Comparison of ENCODE assay signal across 17 cellular contexts in the genomic region with DNA sequence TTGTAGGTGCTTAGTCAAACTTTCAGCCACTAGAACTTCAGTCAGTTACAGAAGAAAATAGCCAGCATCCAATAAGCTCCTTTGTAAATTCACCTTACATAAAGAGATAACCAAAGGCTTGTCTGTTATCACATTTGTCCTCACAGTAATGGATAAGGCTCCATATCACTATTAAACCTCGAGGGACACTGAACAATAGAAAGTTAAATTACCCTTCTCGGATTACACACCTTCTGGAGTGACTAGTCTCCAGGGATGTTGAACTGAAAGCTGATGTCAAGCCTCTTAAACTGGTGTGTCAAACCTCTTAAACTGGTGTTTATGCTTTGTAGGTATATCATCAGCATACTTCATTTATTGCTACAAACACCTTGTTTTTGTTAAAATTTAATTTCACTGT.
A peak's percentile ranks its signal among the peaks of the same experiment; 100 is the strongest.
DNase-seq lines count a peak whose midpoint lies in the region; ATAC-seq and TF ChIP-seq lines count a peak whose summit lies in the region.
"Had no signal": no experiment of that assay in that cellular context is flagged by ENCODE, and none has a peak within 500 bp of the region (broad histone marks: within the 10 kb centered on the region; RNA-seq: fewer than 3 reads in every experiment).

No MANE protein-coding gene starts in this region.

- H3K9me3 ChIP-seq in RWPE2 (ENCODE audit: severe bottlenecking), result no peaks in the 10 kb centered on the region

- H3K36me3 Mint-ChIP-seq in osteocyte (ENCODE audit: unreplicated experiment), result no peaks in the 10 kb centered on the region
- H3K36me3 Mint-ChIP-seq: natural killer cell treated with Interleukin-12 subunit alpha and Interleukin-12 subunit beta and Interleukin-15 and Interleukin-18, amount 100 ng/mL, for 72 hours had no signal

- H3K27ac ChIP-seq in RWPE2 (ENCODE audit: poor library complexity, severe bottlenecking), result no peak overlapping the region

- H3K27me3 Mint-ChIP-seq in osteocyte (ENCODE audit: unreplicated experiment), result no peaks in the 10 kb centered on the region
- H3K27me3 Mint-ChIP-seq: natural killer cell treated with Interleukin-12 subunit alpha and Interleukin-12 subunit beta and Interleukin-15 and Interleukin-18, amount 100 ng/mL, for 72 hours; stimulated activated naive CD8-positive, alpha-beta T cell treated with anti-CD3 and anti-CD28 coated beads, Interleukin-15, Interleukin-2, amounts not matched to agents 100 ng/mL and 50 ng/mL, for 24 hours had no signal

- peaks cover 11% of the 10 kb centered on the region for H3K4me1 Mint-ChIP-seq in osteocyte (ENCODE audit: unreplicated experiment)

- no peak overlapping the region for H3K4me3 Mint-ChIP-seq in osteocyte (ENCODE audit: unreplicated experiment)
- H3K4me3 Mint-ChIP-seq: endodermal cell; natural killer cell treated with Interleukin-12 subunit alpha and Interleukin-12 subunit beta and Interleukin-15 and Interleukin-18, amount 100 ng/mL, for 72 hours; stimulated activated naive CD8-positive, alpha-beta T cell treated with anti-CD3 and anti-CD28 coated beads, Interleukin-15, Interleukin-2, amounts not matched to agents 100 ng/mL and 50 ng/mL, for 24 hours had no signal

- TF ChIP-seq CTCF in RWPE2 (IDR thresholded peaks at IDR 0.05; ENCODE audit: poor library complexity, severe bottlenecking), result no peak
- no peak for TF ChIP-seq CTCF in osteocyte (IDR thresholded peaks at IDR 0.05)

- no peaks in the 10 kb centered on the region for H3K4me1 ChIP-seq in RWPE2 (ENCODE audit: insufficient read depth, poor library complexity, severe bottlenecking)

- H3K27ac Mint-ChIP-seq in osteocyte (ENCODE audit: unreplicated experiment), result no peak overlapping the region
- H3K27ac Mint-ChIP-seq: endodermal cell; natural killer cell treated with Interleukin-12 subunit alpha and Interleukin-12 subunit beta and Interleukin-15 and Interleukin-18, amount 100 ng/mL, for 72 hours; stimulated activated naive CD8-positive, alpha-beta T cell treated with anti-CD3 and anti-CD28 coated beads, Interleukin-15, Interleukin-2, amounts not matched to agents 100 ng/mL and 50 ng/mL, for 24 hours had no signal

- H3K27me3 ChIP-seq in RWPE2 (ENCODE audit: insufficient read depth, poor library complexity, severe bottlenecking), result no peaks in the 10 kb centered on the region

- DNase-seq in D341Med (ENCODE audit: low spot score) (peak; percentile 49), NCI-H128 (lab: John Stamatoyannopoulos, UW; ENCODE audit: unreplicated experiment) (peak; percentile 49), NCI-H2227 (lab: John Stamatoyannopoulos, UW; ENCODE audit: unreplicated experiment) (peak; percentile 57), RWPE2 (ENCODE audit: low spot score) (no peak), osteocyte (ENCODE audit: extremely low spot score, unreplicated experiment) (no peak), glomerular visceral epithelial cell (ENCODE audit: extremely low spot score) (no peak), hypothalamus (lab: John Stamatoyannopoulos, UW) (no peak)
- DNase-seq: ACHN, amniotic stem cell, cerebellar nuclear complex, endodermal cell, GF-D8, KG1, left ventricle myocardium superior had no signal

- ATAC-seq in RWPE2 (ENCODE audit: low read depth) (0 out of 3 replicates have a peak, but pooled peaks have one; percentile 23), HG03097 (IDR thresholded peaks at IDR 0.05; ENCODE audit: low FRiP score, unreplicated experiment) (no peak)
- ATAC-seq: left ventricle myocardium superior; natural killer cell treated with Interleukin-12 subunit alpha and Interleukin-12 subunit beta and Interleukin-15 and Interleukin-18, amount 100 ng/mL, for 72 hours had no signal

- peaks cover 14% of the 10 kb centered on the region for H3K9me3 Mint-ChIP-seq in osteocyte (ENCODE audit: unreplicated experiment)
- H3K9me3 Mint-ChIP-seq: endodermal cell had no signal

- H3K36me3 ChIP-seq in RWPE2 (ENCODE audit: low read depth), result no peaks in the 10 kb centered on the region

- no peak overlapping the region for H3K4me3 ChIP-seq in RWPE2 (ENCODE audit: severe bottlenecking)

Comparison
In these comparisons a context has a peak if more than half of its experiments do, and no peak if none do; other contexts are left out.
1. DNase-seq: peak in D341Med (single experiment), NCI-H128 (single experiment) and NCI-H2227 (single experiment); none in RWPE2 (single experiment), osteocyte (single experiment), glomerular visceral epithelial cell (single experiment) and hypothalamus (0 of 51).